8 cellular contexts compared by ENCODE assay signal in the genomic region with DNA sequence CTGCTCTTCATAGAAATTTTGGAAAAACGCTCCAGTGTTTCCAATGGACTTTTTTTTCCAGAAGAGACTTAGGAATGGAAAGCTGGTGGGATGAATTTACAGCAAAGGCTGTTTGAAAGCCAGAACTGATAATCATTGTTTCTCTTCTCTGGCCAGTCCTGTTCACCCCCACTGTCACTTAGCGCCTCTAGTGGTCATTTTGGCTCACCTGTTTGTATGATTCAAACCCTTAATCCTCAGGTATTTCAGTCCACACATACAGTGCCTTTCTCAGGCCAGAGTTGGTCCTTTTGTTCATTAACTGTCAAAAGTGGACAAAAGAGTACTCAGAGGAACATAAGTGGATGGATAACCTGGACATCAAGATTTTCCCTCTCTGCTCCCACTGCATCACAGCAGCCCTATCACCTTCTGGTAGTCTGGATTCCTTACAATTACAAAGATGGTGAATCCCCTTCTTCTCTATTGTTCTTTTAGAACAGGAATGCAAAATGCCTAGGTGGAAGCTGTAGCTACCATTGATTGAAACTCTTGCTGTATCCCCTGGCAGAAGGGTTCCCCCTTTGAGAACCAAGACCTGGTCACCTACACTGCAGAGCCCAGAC.
DNase-seq lines count a peak whose midpoint lies in the region; ATAC-seq and TF ChIP-seq lines count a peak whose summit lies in the region.

No MANE protein-coding gene starts in this region.

- no peaks in the 10 kb centered on the region for H3K9me3 Mint-ChIP-seq in activated CD4-positive, alpha-beta memory T cell treated with anti-CD3 and anti-CD28 coated beads, Interleukin-2, amount 10 ng/mL, durations not matched to agents 7 days and 5 days

- TF ChIP-seq CTCF in 22Rv1 (IDR thresholded peaks at IDR 0.05) (peak; percentile 82), WERI-Rb-1 (IDR thresholded peaks at IDR 0.05; ENCODE audit: low read depth, low read length) (peak; percentile 73)

- no peak overlapping the region for H3K4me3 Mint-ChIP-seq in activated CD4-positive, alpha-beta memory T cell treated with anti-CD3 and anti-CD28 coated beads, Interleukin-2, amount 10 ng/mL, durations not matched to agents 7 days and 5 days

- H3K27ac ChIP-seq in 22Rv1 (no peak overlapping the region), WERI-Rb-1 (no peak overlapping the region)

- ATAC-seq in GM19035 (IDR thresholded peaks at IDR 0.05; ENCODE audit: unreplicated experiment) (peak; percentile 82), HG03103 (IDR thresholded peaks at IDR 0.05; ENCODE audit: low read depth, unreplicated experiment) (peak; percentile 95)

- no peak overlapping the region for H3K4me3 ChIP-seq in WERI-Rb-1 (ENCODE audit: low read depth, low read length)

- H3K36me3 Mint-ChIP-seq in activated CD4-positive, alpha-beta memory T cell treated with anti-CD3 and anti-CD28 coated beads, Interleukin-2, amount 10 ng/mL, durations not matched to agents 7 days and 5 days (ENCODE audit: low read depth), result no peaks in the 10 kb centered on the region

- H3K27ac Mint-ChIP-seq in activated CD4-positive, alpha-beta memory T cell treated with anti-CD3 and anti-CD28 coated beads, Interleukin-2, amount 10 ng/mL, durations not matched to agents 7 days and 5 days, result no peak overlapping the region

- H3K27me3 Mint-ChIP-seq in activated CD4-positive, alpha-beta memory T cell treated with anti-CD3 and anti-CD28 coated beads, Interleukin-2, amount 10 ng/mL, durations not matched to agents 7 days and 5 days, result no peaks in the 10 kb centered on the region

- CTCF ChIA-PET in activated CD4-positive, alpha-beta memory T cell treated with anti-CD3 and anti-CD28 coated beads, Interleukin-2, amount 10 ng/mL, durations not matched to agents 7 days and 5 days (lab: Charles Lee), result no interaction called here

- DNase-seq in WERI-Rb-1 (peak; percentile 28), NCI-H226 (no peak), HPDE6-E6E7 (ENCODE audit: extremely low spot score) (no peak)
- DNase-seq in central memory CD4-positive, alpha-beta T cell, result no peak
- DNase-seq in activated CD4-positive, alpha-beta memory T cell treated with anti-CD3 and anti-CD28 coated beads, Interleukin-2, amount 10 ng/mL, durations not matched to agents 7 days and 5 days, result no peak

- POLR2A ChIA-PET in activated CD4-positive, alpha-beta memory T cell treated with anti-CD3 and anti-CD28 coated beads, Interleukin-2, amount 10 ng/mL, durations not matched to agents 7 days and 5 days (lab: Charles Lee), result no interaction called here

- H3K36me3 ChIP-seq in WERI-Rb-1, result no peaks in the 10 kb centered on the region

- H3K4me1 Mint-ChIP-seq in activated CD4-positive, alpha-beta memory T cell treated with anti-CD3 and anti-CD28 coated beads, Interleukin-2, amount 10 ng/mL, durations not matched to agents 7 days and 5 days, result no peaks in the 10 kb centered on the region

- H3K9me3 ChIP-seq in WERI-Rb-1 (ENCODE audit: severe bottlenecking), result no peaks in the 10 kb centered on the region

- peaks cover 6% of the 10 kb centered on the region for H3K27me3 ChIP-seq in WERI-Rb-1 (ENCODE audit: insufficient read depth, low read depth, severe bottlenecking)
